Comparison of ENCODE assay signal across 8 cellular contexts in the genomic region with DNA sequence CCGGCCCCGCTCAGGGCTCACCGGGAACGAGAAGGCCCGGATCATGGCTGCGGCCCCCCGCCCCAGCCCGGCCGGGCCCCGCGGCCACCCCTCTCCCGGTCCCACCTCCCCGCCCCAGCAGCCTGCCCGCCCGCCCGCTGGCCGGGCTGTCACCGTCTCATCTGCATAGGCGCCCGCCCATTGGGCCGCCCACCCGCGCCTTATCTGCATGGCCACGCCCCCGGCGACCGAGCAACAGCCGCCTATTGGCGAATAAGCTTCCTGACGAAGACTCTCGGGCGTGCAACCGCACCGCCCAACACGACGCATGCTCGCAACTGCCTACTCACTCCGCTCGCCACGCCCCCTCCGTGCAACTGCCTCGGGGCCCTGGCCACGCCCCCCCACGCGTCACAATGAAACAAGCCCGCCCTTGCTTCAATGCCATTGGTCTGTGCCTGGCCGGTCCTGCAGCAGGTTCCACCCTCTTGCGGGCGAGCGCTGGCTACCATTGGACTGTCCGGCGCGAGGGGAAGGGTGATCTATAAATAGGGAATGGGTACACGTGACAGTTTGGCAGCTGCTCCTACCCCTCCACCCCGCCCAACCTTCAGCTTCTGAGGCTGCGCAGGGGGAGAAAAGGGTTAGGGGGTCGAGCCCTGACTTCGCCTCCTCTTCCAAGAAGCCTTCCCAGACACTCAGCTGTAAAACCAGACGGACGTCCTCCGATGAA. TPM values are rescaled to one million over a fixed set of nuclear protein-coding genes. Genes with fewer than 3 reads are reported as not detected.
DNase-seq lines count a peak whose midpoint lies in the region; ATAC-seq and TF ChIP-seq lines count a peak whose summit lies in the region.

DACT3 (minus strand) TSS at position 163 of the 712 bp plus-strand sequence; CDS start at position 45, 118 bp downstream.

- CTCF ChIA-PET in RWPE1 (lab: Yijun Ruan, JAX), result interaction anchor here (0.7 to 2.0 kb wide), 11 partner anchors 10 to 205 kb away, joined by 3 to 45 read pairs (median 7); partner anchors contain the start of gene GNG8
- CTCF ChIA-PET in naive thymus-derived CD4-positive, alpha-beta T cell (lab: Charles Lee), result interaction anchor here (1.0 to 7.2 kb wide), 15 partner anchors 10 to 145 kb away, joined by 3 to 137 read pairs (median 5); partner anchors contain the start of genes CALM3 and PTGIR

- peaks cover 9 to 42% (median 18%) of the 10 kb centered on the region in 5 donors for H3K27me3 Mint-ChIP-seq in naive thymus-derived CD4-positive, alpha-beta T cell

- H3K4me1 Mint-ChIP-seq in naive thymus-derived CD4-positive, alpha-beta T cell, result peaks cover 7 to 26% (median 20%) of the 10 kb centered on the region in 7 donors
- H3K4me1 Mint-ChIP-seq in stimulated activated effector memory CD8-positive, alpha-beta T cell treated with anti-CD3 and anti-CD28 coated beads, Interleukin-12 subunit alpha, Interleukin-12 subunit beta, amount 100 ng/mL, for 72 hours, result peaks cover 21% of the 10 kb centered on the region

- no peaks in the 10 kb centered on the region for H3K9me2 ChIP-seq in DOHH2 (replicated peaks; ENCODE audit: control insufficient read depth, low read length)
- no peaks in the 10 kb centered on the region for H3K9me2 ChIP-seq in Loucy (replicated peaks; ENCODE audit: low read depth, low read length)

- TF ChIP-seq CTCF in DOHH2 (IDR thresholded peaks at IDR 0.05; ENCODE audit: low read depth, low read length, poor library complexity, severe bottlenecking), result no peak
- no peak for TF ChIP-seq CTCF in Loucy (conservative IDR thresholded peaks at IDR 0.05; ENCODE audit: low read length)
- TF ChIP-seq CTCF in RWPE1 (conservative IDR thresholded peaks at IDR 0.05; ENCODE audit: low read depth), result no peak

- H3K27ac ChIP-seq in DOHH2 (ENCODE audit: low read depth, low read length) (no peak within 1 kb of the TSS), RWPE1 (peak within 1 kb of the TSS; percentile 13)
- peak within 1 kb of the TSS; percentile 65 for H3K27ac ChIP-seq in naive thymus-derived CD4-positive, alpha-beta T cell (ENCODE audit: low read depth, low read length)

- ATAC-seq in naive thymus-derived CD4-positive, alpha-beta T cell, result peak; percentile 92
- ATAC-seq in stimulated activated effector memory CD8-positive, alpha-beta T cell treated with anti-CD3 and anti-CD28 coated beads, Interleukin-12 subunit alpha, Interleukin-12 subunit beta, amount 100 ng/mL, for 72 hours, result peak; percentile 92

- DNase-seq in H7 (peak; percentile 99), RWPE1 (ENCODE audit: low spot score) (peak; percentile 99), fibroblast of peridontal ligament (ENCODE audit: extremely low read depth) (peak; percentile 99)
- DNase-seq in activated effector memory CD4-positive, alpha-beta T cell treated with Interleukin-2 at 50 U/mL for 16 hours, result peak; percentile 99
- peak; percentile 98 to 100 (median 99) for DNase-seq in naive thymus-derived CD4-positive, alpha-beta T cell
- peak; percentile 99 to 100 for DNase-seq in stimulated activated effector memory CD8-positive, alpha-beta T cell treated with anti-CD3 and anti-CD28 coated beads, Interleukin-12 subunit alpha, Interleukin-12 subunit beta, amount 100 ng/mL, for 72 hours (ENCODE audit: low spot score in 2 of 2)

- H3K4me1 ChIP-seq in DOHH2 (ENCODE audit: control insufficient read depth, low read length) (peaks cover 30% of the 10 kb centered on the region), Loucy (ENCODE audit: insufficient read depth, low read length, poor library complexity, severe bottlenecking) (peaks cover 27% of the 10 kb centered on the region)
- peaks cover 14 to 20% of the 10 kb centered on the region in 2 donors for H3K4me1 ChIP-seq in naive thymus-derived CD4-positive, alpha-beta T cell (ENCODE audit: control insufficient read depth in 2 of 2, insufficient read depth in 2 of 2, low read length in 2 of 2)

- H4K20me1 ChIP-seq in DOHH2 (ENCODE audit: control insufficient read depth, insufficient read depth, low read depth, low read length), result 0 out of 2 replicates have a peak, but pooled peaks cover 4% of the 10 kb centered on the region
- no peaks in the 10 kb centered on the region for H4K20me1 ChIP-seq in Loucy (ENCODE audit: insufficient read depth, low read length, poor library complexity, severe bottlenecking)

- H3K27me3 ChIP-seq in DOHH2 (ENCODE audit: control insufficient read depth, low read length) (peaks cover 33% of the 10 kb centered on the region), H7 (ENCODE audit: control insufficient read depth, insufficient read depth, low read length) (peaks cover 23% of the 10 kb centered on the region), Loucy (ENCODE audit: insufficient read depth, low read length, poor library complexity, severe bottlenecking) (no peaks in the 10 kb centered on the region)
- H3K27me3 ChIP-seq in naive thymus-derived CD4-positive, alpha-beta T cell (ENCODE audit: control insufficient read depth in 2 of 2, insufficient read depth in 2 of 2, low read length in 2 of 2), result peaks cover 6 to 10% of the 10 kb centered on the region in 2 donors

- peak within 1 kb of the TSS; percentile 76 for H2AFZ ChIP-seq in Loucy (ENCODE audit: low read length)

- H3K9me3 Mint-ChIP-seq in naive thymus-derived CD4-positive, alpha-beta T cell, result no peaks in the 10 kb centered on the region
- no peaks in the 10 kb centered on the region for H3K9me3 Mint-ChIP-seq in stimulated activated effector memory CD8-positive, alpha-beta T cell treated with anti-CD3 and anti-CD28 coated beads, Interleukin-12 subunit alpha, Interleukin-12 subunit beta, amount 100 ng/mL, for 72 hours

- peak within 1 kb of the TSS; percentile 14 for H3K9ac ChIP-seq in Loucy (ENCODE audit: low read depth, low read length, poor library complexity, severe bottlenecking)

- H3K4me2 ChIP-seq in DOHH2 (ENCODE audit: low read length) (peak within 1 kb of the TSS; percentile 92), Loucy (ENCODE audit: low read depth, low read length, poor library complexity, severe bottlenecking) (peak within 1 kb of the TSS; percentile 84)

- peak within 1 kb of the TSS; percentile 76 to 96 (median 91) for H3K27ac Mint-ChIP-seq in naive thymus-derived CD4-positive, alpha-beta T cell
- peak within 1 kb of the TSS; percentile 17 for H3K27ac Mint-ChIP-seq in stimulated activated effector memory CD8-positive, alpha-beta T cell treated with anti-CD3 and anti-CD28 coated beads, Interleukin-12 subunit alpha, Interleukin-12 subunit beta, amount 100 ng/mL, for 72 hours

- H3K79me2 ChIP-seq in DOHH2 (ENCODE audit: control insufficient read depth, low read length) (no peaks in the 10 kb centered on the region), Loucy (ENCODE audit: insufficient read depth, low read length) (no peaks in the 10 kb centered on the region)

- H3K36me3 ChIP-seq in DOHH2 (ENCODE audit: control insufficient read depth, low read length) (no peaks in the 10 kb centered on the region), H7 (replicated peaks; ENCODE audit: control insufficient read depth, insufficient read depth, low read length) (no peaks in the 10 kb centered on the region), Loucy (ENCODE audit: insufficient read depth, low read length) (no peaks in the 10 kb centered on the region)
- no peaks in the 10 kb centered on the region for H3K36me3 ChIP-seq in naive thymus-derived CD4-positive, alpha-beta T cell (ENCODE audit: control insufficient read depth in 2 of 3, insufficient read depth in 3 of 3, low read length in 3 of 3)

- H3F3A ChIP-seq in DOHH2 (ENCODE audit: control insufficient read depth, insufficient read depth), result peaks cover 4% of the 10 kb centered on the region
- 0 out of 2 replicates have a peak, but pooled peaks cover 4% of the 10 kb centered on the region for H3F3A ChIP-seq in Loucy (ENCODE audit: low read depth)

- no peaks in the 10 kb centered on the region for H3K9me3 ChIP-seq in DOHH2 (ENCODE audit: control insufficient read depth, insufficient read depth, low read length)
- no peaks in the 10 kb centered on the region for H3K9me3 ChIP-seq in Loucy (ENCODE audit: insufficient read depth, low read depth, low read length)
- no peaks in the 10 kb centered on the region for H3K9me3 ChIP-seq in naive thymus-derived CD4-positive, alpha-beta T cell (ENCODE audit: control insufficient read depth in 2 of 3, low read length in 3 of 3)

- POLR2A ChIA-PET in RWPE1 (lab: Yijun Ruan, JAX; ENCODE audit: low non-redundant PET), result interaction anchor here (0.7 kb wide), 1 partner anchor 30 kb away, joined by 3 read pairs; no protein-coding TSS in a partner anchor
- POLR2A ChIA-PET in naive thymus-derived CD4-positive, alpha-beta T cell (lab: Charles Lee), result interaction anchor here (0.9 to 4.1 kb wide), 15 partner anchors 12 to 144 kb away, joined by 3 to 46 read pairs (median 4); partner anchors contain the start of genes CALM3 and GNG8

- H3K36me3 Mint-ChIP-seq in naive thymus-derived CD4-positive, alpha-beta T cell, result no peaks in the 10 kb centered on the region
- H3K36me3 Mint-ChIP-seq in stimulated activated effector memory CD8-positive, alpha-beta T cell treated with anti-CD3 and anti-CD28 coated beads, Interleukin-12 subunit alpha, Interleukin-12 subunit beta, amount 100 ng/mL, for 72 hours, result no peaks in the 10 kb centered on the region

- H3K4me3 ChIP-seq in DOHH2 (ENCODE audit: low read length) (peak within 1 kb of the TSS; percentile 74), H7 (ENCODE audit: insufficient read depth, low read depth, low read length) (peak within 1 kb of the TSS; percentile 58), Loucy (ENCODE audit: low read length, poor library complexity, severe bottlenecking) (peak within 1 kb of the TSS; percentile 72)
- H3K4me3 ChIP-seq in naive thymus-derived CD4-positive, alpha-beta T cell (ENCODE audit: low read length), result peak within 1 kb of the TSS; percentile 71

- H3K4me3 Mint-ChIP-seq in naive thymus-derived CD4-positive, alpha-beta T cell, result peak within 1 kb of the TSS; percentile 80 to 93 (median 86)
- H3K4me3 Mint-ChIP-seq in stimulated activated effector memory CD8-positive, alpha-beta T cell treated with anti-CD3 and anti-CD28 coated beads, Interleukin-12 subunit alpha, Interleukin-12 subunit beta, amount 100 ng/mL, for 72 hours, result peak within 1 kb of the TSS; percentile 59

- intact Hi-C loops in naive thymus-derived CD4-positive, alpha-beta T cell (cut with micrococcal nuclease), result loop anchor here (1.0 to 10.0 kb wide), 8 partner anchors 27 to 613 kb away; partner anchors contain the start of genes ARHGAP35 (in 1 of the 2), CALM3 (in 1 of the 2) and INAFM1 (in 1 of the 2)

RNA-seq across cellular contexts. Expression of gene DACT3, which starts in this region (rescaled TPM):
- total RNA-seq in H7 (2014; rRNA removed; shearing (Covaris generic)), result 0.37 and 0.55 TPM in 2 replicates
- 1 to 10 TPM in 1 of 5 experiments, under 1 TPM in 3, not detected in 1; 0.11 to 1.3 (median 0.34) TPM for total RNA-seq in naive thymus-derived CD4-positive, alpha-beta T cell
- polyA plus RNA-seq in naive thymus-derived CD4-positive, alpha-beta T cell, result under 1 TPM in 1 of 2 donors, not detected in 1; 0.07 TPM

Comparison
In these comparisons a context has a peak if more than half of its experiments do, and no peak if none do; other contexts are left out.
1. Peak in DNase-seq and H3K4me3 ChIP-seq in H7; RNA of the gene not detected or under 1 TPM.